1 cellular context compared by ENCODE assay signal in the genomic region with DNA sequence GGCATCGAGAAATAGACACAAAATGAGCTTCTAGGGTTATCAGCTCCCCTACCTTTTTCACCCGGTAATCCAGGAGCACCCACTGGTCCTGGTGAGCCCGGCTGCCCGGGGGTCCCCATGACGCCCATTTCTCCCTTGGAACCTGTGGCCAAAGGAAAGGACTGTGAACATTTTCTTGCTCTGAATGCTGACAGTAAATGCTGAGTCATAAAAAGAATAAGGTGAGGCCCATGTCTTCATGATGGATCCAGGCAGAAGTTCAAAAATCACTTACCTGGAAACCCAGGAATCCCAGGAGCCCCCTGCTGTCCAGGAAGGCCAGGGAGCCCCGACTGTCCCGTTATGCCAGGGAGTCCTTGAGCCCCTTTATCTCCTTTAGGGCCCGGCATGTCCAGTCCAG.
TF ChIP-seq lines count a peak whose summit lies in the region.

No MANE protein-coding gene starts in this region.

TF ChIP-seq in K562, 482 proteins besides CTCF, POLR2A, EP300 and RAD21 (continued from another document):
- TF ChIP-seq AFF1 (IDR thresholded peaks at IDR 0.05; ENCODE audit: low read depth in 1 of 2, partially characterized antibody in 2 of 2): no peak
- no peak for TF ChIP-seq SMAD3 (CRISPR knock-in tag; conservative IDR thresholded peaks at IDR 0.05)
- TF ChIP-seq YBX1 (IDR thresholded peaks at IDR 0.05): no peak
- no peak for TF ChIP-seq ZSCAN32 (CRISPR knock-in tag; IDR thresholded peaks at IDR 0.05)
- TF ChIP-seq POLR2AphosphoS5 (IDR thresholded peaks at IDR 0.05; ENCODE audit: control insufficient read depth, insufficient read depth, low read depth, low read length): no peak
- no peak for TF ChIP-seq ZNF780A (CRISPR knock-in tag; IDR thresholded peaks at IDR 0.05)
- TF ChIP-seq ELK1 (CRISPR knock-in tag; IDR thresholded peaks at IDR 0.05): no peak
